ENCODE assay signal across 17 cellular contexts in genomic region chr12:109065154-109065852, GRCh38. TPM values are rescaled to one million over a fixed set of nuclear protein-coding genes. Genes with fewer than 3 reads are reported as not detected.
A peak's percentile ranks its signal among the peaks of the same experiment; 100 is the strongest.
DNase-seq lines count a peak whose midpoint lies in the region; ATAC-seq lines count a peak whose summit lies in the region.
"Had no signal": no experiment of that assay in that cellular context is flagged by ENCODE, and none has a peak within 500 bp of the region (broad histone marks: within the 10 kb centered on the region; RNA-seq: fewer than 3 reads in every experiment).

No MANE protein-coding gene starts in this region.

- no peaks in the 10 kb centered on the region for H3K27me3 ChIP-seq in Karpas-422 (ENCODE audit: low read length)
- H3K27me3 ChIP-seq: ovary had no signal

- H3K4me2 ChIP-seq in Karpas-422 (ENCODE audit: low read depth, low read length, poor library complexity, severe bottlenecking), result no peak overlapping the region
- H3K4me2 ChIP-seq: SK-N-SH had no signal

- in situ Hi-C loops in ACHN (cut with HindIII; ENCODE audit: low pct_ligation_motif_present, low pct_unique_long_range_greater_than_20kb, low sequenced_read_pairs), result no loop called here

- DNase-seq in ACHN (peak; percentile 64), left colon (peak; percentile 59 to 75), Karpas-422 (no peak)
- DNase-seq: activated CD4-positive, alpha-beta T cell treated with anti-CD3 and anti-CD28 coated beads, Interleukin-2, amount 50 U/mL, for 4 hours; CD4-positive, CD25-positive, alpha-beta regulatory T cell; midbrain; NCI-H1694 treated with DMSO at 0.1 percent for 48 hours; NCI-H510A; OCI-M1; SK-N-SH had no signal

- H3K4me3 ChIP-seq in Karpas-422 (ENCODE audit: low read length), result no peak overlapping the region
- H3K4me3 ChIP-seq: ovary had no signal

- H3K9me3 ChIP-seq in Karpas-422 (ENCODE audit: low read length), result no peaks in the 10 kb centered on the region
- H3K9me3 ChIP-seq: ovary, SK-N-SH had no signal

- H3K27ac ChIP-seq in Karpas-422 (ENCODE audit: low read length), result no peak overlapping the region
- H3K27ac ChIP-seq: ovary had no signal

- intact Hi-C loops in left colon (cut with DNase I, micrococcal nuclease), result no loop called here

- peak; percentile 39 for ATAC-seq in left colon
- ATAC-seq in HG03354 (IDR thresholded peaks at IDR 0.05; ENCODE audit: poor library complexity, severe bottlenecking, unreplicated experiment), result no peak
- ATAC-seq: HCT116 had no signal

- H3K9me2 ChIP-seq in Karpas-422 (replicated peaks; ENCODE audit: insufficient read depth, low read length), result no peaks in the 10 kb centered on the region
- H3K9me2 ChIP-seq: SK-N-SH had no signal

- H3K79me2 ChIP-seq in Karpas-422 (ENCODE audit: low read length), result no peaks in the 10 kb centered on the region

- no peaks in the 10 kb centered on the region for H3K36me3 ChIP-seq in Karpas-422 (ENCODE audit: insufficient read depth, low read length)
- H3K36me3 ChIP-seq: ovary had no signal

- peaks cover 8% of the 10 kb centered on the region for H3K4me1 ChIP-seq in Karpas-422 (ENCODE audit: low read length)

- H4K20me1 ChIP-seq in Karpas-422 (ENCODE audit: insufficient read depth, low read depth, low read length), result no peaks in the 10 kb centered on the region

- H2AFZ ChIP-seq in Karpas-422 (ENCODE audit: low read length), result no peak overlapping the region

- no peak overlapping the region for H3K9ac ChIP-seq in Karpas-422 (ENCODE audit: low read length)
- H3K9ac ChIP-seq: SK-N-SH had no signal

RNA-seq across cellular contexts. Expression of gene USP30, which starts 12.9 kb away (rescaled TPM):
- 10 to 100 TPM; 26.6 to 33.5 TPM for total RNA-seq in left colon
- 19.3 and 23.7 TPM in 2 replicates for total RNA-seq in Karpas-422 (2014; rRNA removed; shearing (Covaris generic); ENCODE audit: low replicate concordance)

RNA-seq across cellular contexts. Expression of gene ALKBH2, which starts 28.0 kb away (rescaled TPM):
- 1 to 10 TPM; 5.4 to 7.7 TPM for total RNA-seq in left colon
- total RNA-seq in Karpas-422 (2014; rRNA removed; shearing (Covaris generic); ENCODE audit: low replicate concordance), result 30.6 and 47.7 TPM in 2 replicates

RNA-seq across cellular contexts. Expression of gene UNG, which starts 32.1 kb away (rescaled TPM):
- 10 to 100 TPM; 34.5 to 42.4 TPM for total RNA-seq in left colon
- total RNA-seq in Karpas-422 (2014; rRNA removed; shearing (Covaris generic); ENCODE audit: low replicate concordance), result 28.8 and 31.6 TPM in 2 replicates

RNA-seq across cellular contexts. Expression of gene SVOP, which starts 44.4 kb away (rescaled TPM):
- total RNA-seq in left colon, result under 1 TPM; 0.09 to 0.45 TPM
- 0.04 TPM in 1 of 2 replicates, not detected in the other for total RNA-seq in Karpas-422 (2014; rRNA removed; shearing (Covaris generic); ENCODE audit: low replicate concordance)
- total RNA-seq: A172; activated T-helper 1 cell treated with anti-CD3 and anti-CD28 coated beads, Interleukin-12 subunit alpha, Interleukin-12 subunit beta, Interleukin-2, Interleukin-4 antibody, amounts not matched to agents 30 ng/mL and 10 ng/mL and 1 ng/mL, durations not matched to agents 14 hours and 24 hours and 36 hours; CD4-positive, CD25-positive, alpha-beta regulatory T cell; chondrocyte; LHCN-M2; ovary had no signal

RNA-seq across cellular contexts. Expression of gene ACACB, which starts 51.1 kb away (rescaled TPM):
- 10 to 100 TPM; 49.6 to 55.6 TPM for total RNA-seq in left colon
- 6.5 and 12.3 TPM in 2 replicates for total RNA-seq in Karpas-422 (2014; rRNA removed; shearing (Covaris generic); ENCODE audit: low replicate concordance)
